Comparison of ENCODE assay signal across 11 cellular contexts in genomic region chr12:54021432-54022013, GRCh38. TPM values are rescaled to one million over a fixed set of nuclear protein-coding genes. Genes with fewer than 3 reads are reported as not detected.
DNase-seq lines count a peak whose midpoint lies in the region; TF ChIP-seq lines count a peak whose summit lies in the region.
"Had no signal": no experiment of that assay in that cellular context is flagged by ENCODE, and none has a peak within 500 bp of the region (broad histone marks: within the 10 kb centered on the region; RNA-seq: fewer than 3 reads in every experiment).

No MANE protein-coding gene starts in this region.

- H3K4me1 Mint-ChIP-seq in Calu3 (ENCODE audit: low read depth, unreplicated experiment) = no peaks in the 10 kb centered on the region
- peaks cover 16% of the 10 kb centered on the region for H3K4me1 Mint-ChIP-seq in osteocyte (ENCODE audit: unreplicated experiment)

- DNase-seq in Calu3 (peak; percentile 32), HT-29 (ENCODE audit: low spot score) (peak; percentile 52), adipocyte (ENCODE audit: low read depth) (peak; percentile 20), cortex of kidney (lab: John Stamatoyannopoulos, UW) (no peak), amniotic stem cell (lab: John Stamatoyannopoulos, UW) (no peak), activated gamma-delta T cell (lab: John Stamatoyannopoulos, UW) (no peak), osteocyte (ENCODE audit: extremely low spot score, unreplicated experiment) (no peak)
- DNase-seq: heart right ventricle, NCI-H1092, pancreas had no signal

- peaks cover 11% of the 10 kb centered on the region for H3K36me3 Mint-ChIP-seq in Calu3 (ENCODE audit: insufficient read depth, unreplicated experiment)
- no peaks in the 10 kb centered on the region for H3K36me3 Mint-ChIP-seq in osteocyte (ENCODE audit: unreplicated experiment)

- CTCF ChIA-PET in Calu3 (lab: Charles Lee) = interaction anchor here (0.6 to 1.0 kb wide), 3 partner anchors 9 to 1710 kb away, joined by 3 to 4 read pairs (median 3); no protein-coding TSS in a partner anchor

- intact Hi-C loops in Calu3 (cut with micrococcal nuclease; ENCODE audit: unreplicated experiment) = no loop called here

- peaks cover 87% of the 10 kb centered on the region for H3K27me3 Mint-ChIP-seq in Calu3 (ENCODE audit: unreplicated experiment)
- peaks cover 81% of the 10 kb centered on the region for H3K27me3 Mint-ChIP-seq in osteocyte (ENCODE audit: unreplicated experiment)

- H3K9me3 ChIP-seq in adipocyte (ENCODE audit: control insufficient read depth, low read length) (no peaks in the 10 kb centered on the region), mesodermal cell (ENCODE audit: control insufficient read depth, low read length) (no peaks in the 10 kb centered on the region)
- H3K9me3 ChIP-seq: heart right ventricle, pancreas had no signal

- TF ChIP-seq CTCF in Calu3 (IDR thresholded peaks at IDR 0.05; ENCODE audit: unreplicated experiment) (no peak), osteocyte (IDR thresholded peaks at IDR 0.05) (no peak)

- no peaks in the 10 kb centered on the region for H3K27me3 ChIP-seq in adipocyte (replicated peaks; ENCODE audit: control insufficient read depth, insufficient read depth, low read length)

- BruUV-seq in Calu3 (replicated peaks; lab: Mats Ljungman, UMichigan) = no TSS peak

- peak overlapping the region; percentile 41 for H3K27ac ChIP-seq in mesodermal cell (ENCODE audit: low read depth, low read length, severe bottlenecking)
- H3K27ac ChIP-seq: pancreas had no signal

- H3K36me3 ChIP-seq in adipocyte (ENCODE audit: control insufficient read depth, insufficient read depth, low read length, severe bottlenecking) = no peaks in the 10 kb centered on the region
- no peaks in the 10 kb centered on the region for H3K36me3 ChIP-seq in mesodermal cell (ENCODE audit: control insufficient read depth, insufficient read depth, low read length)
- H3K36me3 ChIP-seq: heart right ventricle, pancreas had no signal

- H3K4me3 ChIP-seq in adipocyte (ENCODE audit: low read length) (peak overlapping the region; percentile 82), mesodermal cell (ENCODE audit: extremely low read depth, insufficient read depth, low read length, poor library complexity, severe bottlenecking) (peak overlapping the region; percentile 8)
- H3K4me3 ChIP-seq: heart right ventricle, pancreas had no signal

- H3K9ac ChIP-seq in adipocyte (ENCODE audit: low read length) = peak overlapping the region; percentile 99

- WGBS in mesodermal cell (ENCODE audit: insufficient coverage in 2 of 2), 2 experiments = 12 to 17% methylated on average over 4 of the region's 16 CpGs

- H3K4me1 ChIP-seq in adipocyte (ENCODE audit: control insufficient read depth, insufficient read depth, low read length) (peaks cover 62% of the 10 kb centered on the region), mesodermal cell (ENCODE audit: control insufficient read depth, insufficient read depth, low read length, poor library complexity, severe bottlenecking) (peaks cover 9% of the 10 kb centered on the region)

- H3K9me3 Mint-ChIP-seq in Calu3 (ENCODE audit: low read depth, unreplicated experiment) (no peaks in the 10 kb centered on the region), osteocyte (ENCODE audit: unreplicated experiment) (no peaks in the 10 kb centered on the region)

- no peak overlapping the region for H3K27ac Mint-ChIP-seq in Calu3 (ENCODE audit: unreplicated experiment)
- no peak overlapping the region for H3K27ac Mint-ChIP-seq in osteocyte (ENCODE audit: unreplicated experiment)

- H3K4me3 Mint-ChIP-seq in Calu3 (ENCODE audit: low read depth, unreplicated experiment) = no peak overlapping the region
- H3K4me3 Mint-ChIP-seq in osteocyte (ENCODE audit: unreplicated experiment) = no peak overlapping the region

RNA-seq across cellular contexts. Expression of gene HOXC6, which starts 6.7 kb away (rescaled TPM):
- total RNA-seq in Calu3 (2022) (0.71 and 1.2 TPM in 2 replicates), osteocyte (not detected in 2 replicates)
- 1.4 and 1.6 TPM in 2 replicates for total RNA-seq in HT-29 (2014; rRNA removed; shearing (Covaris generic))
- 9.0 TPM for polyA plus RNA-seq in mesodermal cell (2013, experiment 1 of 2)
- polyA plus RNA-seq in mesodermal cell (2013, experiment 2 of 2) = 13.7 TPM

RNA-seq across cellular contexts. Expression of gene HOXC5, which starts 11.3 kb away (rescaled TPM):
- 0.20 TPM in 1 of 2 replicates, not detected in the other for total RNA-seq in Calu3 (2022)
- total RNA-seq in HT-29 (2014; rRNA removed; shearing (Covaris generic)) = 0.41 and 0.81 TPM in 2 replicates
- 0.33 TPM for polyA plus RNA-seq in mesodermal cell (2013, experiment 1 of 2)
- 0.30 TPM for polyA plus RNA-seq in mesodermal cell (2013, experiment 2 of 2)
- total RNA-seq in osteocyte = not detected in 2 replicates
- total RNA-seq: heart right ventricle, pancreas had no signal
- polyA plus RNA-seq: pancreas had no signal

RNA-seq across cellular contexts. Expression of gene HOXC8, which starts 12.7 kb away (rescaled TPM):
- total RNA-seq in Calu3 (2022) = 0.24 TPM in 1 of 2 replicates, not detected in the other
- 0.10 and 0.23 TPM in 2 replicates for total RNA-seq in HT-29 (2014; rRNA removed; shearing (Covaris generic))
- 4.0 TPM for polyA plus RNA-seq in mesodermal cell (2013, experiment 1 of 2)
- 6.0 TPM for polyA plus RNA-seq in mesodermal cell (2013, experiment 2 of 2)
- total RNA-seq in osteocyte = not detected in 2 replicates
- total RNA-seq: heart right ventricle, pancreas had no signal
- polyA plus RNA-seq: heart right ventricle, pancreas had no signal

RNA-seq across cellular contexts. Expression of gene HOXC9, which starts 21.6 kb away (rescaled TPM):
- total RNA-seq in Calu3 (2022) (0.42 and 0.54 TPM in 2 replicates), osteocyte (not detected in 2 replicates)
- total RNA-seq in HT-29 (2014; rRNA removed; shearing (Covaris generic)) = 0.23 and 0.76 TPM in 2 replicates
- polyA plus RNA-seq in mesodermal cell (2013, experiment 1 of 2) = 3.8 TPM
- polyA plus RNA-seq in mesodermal cell (2013, experiment 2 of 2) = 3.3 TPM
- total RNA-seq: heart right ventricle had no signal
- polyA plus RNA-seq: heart right ventricle had no signal

RNA-seq across cellular contexts. Expression of gene HOXC4, which starts 32.1 kb away (rescaled TPM):
- total RNA-seq in Calu3 (2022) = 0.44 and 0.57 TPM in 2 replicates
- total RNA-seq in HT-29 (2014; rRNA removed; shearing (Covaris generic)) = 4.0 and 6.8 TPM in 2 replicates
- 9.1 TPM for polyA plus RNA-seq in mesodermal cell (2013, experiment 1 of 2)
- 9.2 TPM for polyA plus RNA-seq in mesodermal cell (2013, experiment 2 of 2)
- total RNA-seq in osteocyte = not detected in 2 replicates

Comparison
In these comparisons a context has a peak if more than half of its experiments do, and no peak if none do; other contexts are left out.
1. DNase-seq: peak in Calu3 (single experiment), HT-29 (single experiment) and adipocyte (single experiment); none in cortex of kidney (single experiment), amniotic stem cell (single experiment), activated gamma-delta T cell (single experiment) and osteocyte (single experiment).